10 cellular contexts compared by ENCODE assay signal in genomic region chr15:91694829-91695205, GRCh38.
DNase-seq lines count a peak whose midpoint lies in the region; ATAC-seq and TF ChIP-seq lines count a peak whose summit lies in the region.
"Had no signal": no experiment of that assay in that cellular context is flagged by ENCODE, and none has a peak within 500 bp of the region (broad histone marks: within the 10 kb centered on the region; RNA-seq: fewer than 3 reads in every experiment).

No MANE protein-coding gene starts in this region.

- H3K4me1 Mint-ChIP-seq in immature natural killer cell: no peaks in the 10 kb centered on the region
- H3K4me1 Mint-ChIP-seq: CD4-positive, CD25-positive, alpha-beta regulatory T cell had no signal

- H3K27me3 ChIP-seq in Peyer's patch (no peaks in the 10 kb centered on the region), parathyroid adenoma (ENCODE audit: control insufficient read depth, insufficient read depth, low read length) (no peaks in the 10 kb centered on the region)

- H2AFZ ChIP-seq in parathyroid adenoma: no peak overlapping the region

- no peaks in the 10 kb centered on the region for H3K36me3 Mint-ChIP-seq in immature natural killer cell
- H3K36me3 Mint-ChIP-seq: CD4-positive, CD25-positive, alpha-beta regulatory T cell had no signal

- H3K4me3 Mint-ChIP-seq in immature natural killer cell: no peak overlapping the region
- H3K4me3 Mint-ChIP-seq: activated CD8-positive, alpha-beta T cell treated with anti-CD3 and anti-CD28 coated beads for 36 hours; CD4-positive, CD25-positive, alpha-beta regulatory T cell had no signal

- no peaks in the 10 kb centered on the region for H3K9me3 ChIP-seq in Peyer's patch
- no peaks in the 10 kb centered on the region for H3K9me3 ChIP-seq in parathyroid adenoma (ENCODE audit: control insufficient read depth, low read length)

- peak; percentile 1 for DNase-seq in AG09309 (ENCODE audit: low read depth)
- DNase-seq in Peyer's patch: peak in 1 of 3 donors; percentile 82
- peak; percentile 78 for DNase-seq in fibroblast of pulmonary artery (ENCODE audit: low read depth)
- no peak for DNase-seq in immature natural killer cell
- no peak for DNase-seq in NCI-H82 treated with DMSO at 0.1 percent for 48 hours (lab: John Stamatoyannopoulos, UW; ENCODE audit: unreplicated experiment)
- DNase-seq: activated CD8-positive, alpha-beta T cell treated with anti-CD3 and anti-CD28 coated beads for 36 hours; CD4-positive, CD25-positive, alpha-beta regulatory T cell had no signal

- H3K4me3 ChIP-seq in AG09309 (ENCODE audit: control insufficient read depth, low read depth, low read length) (no peak overlapping the region), Peyer's patch (peak overlapping the region in 2 of 4 donors; percentile 33 to 40), fibroblast of pulmonary artery (replicated peaks; ENCODE audit: low read depth, low read length) (peak overlapping the region; percentile 19), parathyroid adenoma (ENCODE audit: low read depth, low read length) (no peak overlapping the region)

- no peaks in the 10 kb centered on the region for H3K79me2 ChIP-seq in parathyroid adenoma

- no peak overlapping the region for H3K9ac ChIP-seq in parathyroid adenoma

- peaks cover 1 to 8% (median 3%) of the 10 kb centered on the region in 3 donors for H3K27me3 Mint-ChIP-seq in immature natural killer cell (ENCODE audit: low read depth in 3 of 3)
- H3K27me3 Mint-ChIP-seq: activated CD8-positive, alpha-beta T cell treated with anti-CD3 and anti-CD28 coated beads for 36 hours had no signal

- no peak for TF ChIP-seq POLR2A in Peyer's patch (IDR thresholded peaks at IDR 0.05)

- H3K27ac ChIP-seq in Peyer's patch: peak overlapping the region; percentile 13 to 92 (median 74)
- peak overlapping the region; percentile 55 for H3K27ac ChIP-seq in parathyroid adenoma

- ATAC-seq in GM19023 (IDR thresholded peaks at IDR 0.05; ENCODE audit: unreplicated experiment) (no peak), HG02763 (IDR thresholded peaks at IDR 0.05; ENCODE audit: unreplicated experiment) (no peak)
- ATAC-seq: activated CD8-positive, alpha-beta T cell treated with anti-CD3 and anti-CD28 coated beads for 36 hours had no signal

- H3K36me3 ChIP-seq in Peyer's patch: no peaks in the 10 kb centered on the region
- H3K36me3 ChIP-seq in parathyroid adenoma (ENCODE audit: control insufficient read depth, insufficient read depth, low read length): no peaks in the 10 kb centered on the region

- H3K4me2 ChIP-seq in parathyroid adenoma (ENCODE audit: low read length): no peak overlapping the region

- TF ChIP-seq CTCF in AG09309 (IDR thresholded peaks at IDR 0.05; ENCODE audit: control insufficient read depth, insufficient read depth, low read depth, low read length, missing control alignments) (no peak), Peyer's patch (IDR thresholded peaks at IDR 0.05) (no peak), fibroblast of pulmonary artery (IDR thresholded peaks at IDR 0.05; ENCODE audit: low read length, missing control alignments) (no peak), parathyroid adenoma (IDR thresholded peaks at IDR 0.05) (no peak)

- H3K4me1 ChIP-seq in Peyer's patch (no peaks in the 10 kb centered on the region), parathyroid adenoma (no peaks in the 10 kb centered on the region)

- peaks cover 0 to 2% (median 0%) of the 10 kb centered on the region in 6 donors for H3K9me3 Mint-ChIP-seq in immature natural killer cell
- H3K9me3 Mint-ChIP-seq: activated CD8-positive, alpha-beta T cell treated with anti-CD3 and anti-CD28 coated beads for 36 hours had no signal

- H3K27ac Mint-ChIP-seq in immature natural killer cell: no peak overlapping the region
- H3K27ac Mint-ChIP-seq: activated CD8-positive, alpha-beta T cell treated with anti-CD3 and anti-CD28 coated beads for 36 hours; CD4-positive, CD25-positive, alpha-beta regulatory T cell had no signal

Comparison
In these comparisons a context has a peak if more than half of its experiments do, and no peak if none do; other contexts are left out.
1. DNase-seq: peak in AG09309 (single experiment) and fibroblast of pulmonary artery (single experiment); none in immature natural killer cell (0 of 3) and NCI-H82 treated with DMSO at 0.1 percent for 48 hours (single experiment).